In the genomic region with DNA sequence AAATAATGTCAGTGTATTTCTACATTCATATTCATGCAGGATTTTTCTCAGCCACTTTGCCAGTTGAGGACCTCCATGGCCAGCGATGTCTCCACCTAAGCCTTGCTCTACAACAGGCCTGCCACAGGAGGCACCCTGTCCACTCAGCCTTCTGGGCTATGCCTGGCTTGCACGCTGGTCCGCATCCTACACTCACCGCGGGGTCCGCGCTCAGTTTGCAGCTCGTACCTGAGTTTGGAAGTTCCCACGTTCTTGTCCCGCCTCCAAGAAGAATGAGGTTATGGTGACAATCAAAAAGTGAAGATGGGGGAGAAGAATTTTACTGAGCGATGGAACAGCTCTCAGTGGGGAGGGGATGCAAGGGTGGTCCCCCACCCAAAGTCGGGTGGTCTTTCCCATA, we compare ENCODE assay signal across 16 cellular contexts.
A peak's percentile ranks its signal among the peaks of the same experiment; 100 is the strongest.
DNase-seq lines count a peak whose midpoint lies in the region; ATAC-seq and TF ChIP-seq lines count a peak whose summit lies in the region.
"Had no signal": no experiment of that assay in that cellular context is flagged by ENCODE, and none has a peak within 500 bp of the region (broad histone marks: within the 10 kb centered on the region; RNA-seq: fewer than 3 reads in every experiment).

No MANE protein-coding gene starts in this region.

- H3K36me3 ChIP-seq in left ventricle myocardium inferior = no peaks in the 10 kb centered on the region
- H3K36me3 ChIP-seq in neuronal stem cell (replicated peaks in 1 of 2; ENCODE audit: control insufficient read depth in 2 of 2, insufficient read depth in 2 of 2, low read length in 2 of 2) = no peaks in the 10 kb centered on the region
- H3K36me3 ChIP-seq: BLaER1 treated with 17β-estradiol and CSF1 and Interleukin-3, amounts not matched to agents 10 nM and 100 nM had no signal

- H3K9me3 ChIP-seq in left ventricle myocardium inferior (replicated peaks) (peaks cover 10% of the 10 kb centered on the region), neuronal stem cell (replicated peaks in 1 of 2; ENCODE audit: control insufficient read depth in 2 of 2, insufficient read depth in 1 of 2, low read depth in 1 of 2, low read length in 2 of 2) (peaks cover 0 to 3% of the 10 kb centered on the region in 2 donors)
- H3K9me3 ChIP-seq: A549, Caco-2 had no signal

- no peak overlapping the region for H2BK5ac ChIP-seq in neuronal stem cell (ENCODE audit: low read length)

- TF ChIP-seq CTCF in left ventricle myocardium inferior (IDR thresholded peaks at IDR 0.05; ENCODE audit: borderline replicate concordance) = no peak

- intact Hi-C loops in Right ventricle myocardium inferior (cut with DNase I) = no loop called here
- intact Hi-C loops in left ventricle myocardium inferior (cut with micrococcal nuclease) = no loop called here

- no peak overlapping the region for H3K23ac ChIP-seq in neuronal stem cell (ENCODE audit: low read depth, low read length, poor library complexity)

- H3K27me3 ChIP-seq in left ventricle myocardium inferior (ENCODE audit: low read depth) (no peaks in the 10 kb centered on the region), neuronal stem cell (ENCODE audit: control insufficient read depth in 3 of 3, insufficient read depth in 3 of 3, low read depth in 1 of 3, low read length in 3 of 3) (no peaks in the 10 kb centered on the region)
- H3K27me3 ChIP-seq: BLaER1 treated with 17β-estradiol and CSF1 and Interleukin-3, amounts not matched to agents 10 nM and 100 nM had no signal

- H2BK120ac ChIP-seq in neuronal stem cell (ENCODE audit: low read depth, low read length) = no peak overlapping the region

- no peak overlapping the region for H2AFZ ChIP-seq in neuronal stem cell (ENCODE audit: low read length)

- peak overlapping the region; percentile 66 for H3K14ac ChIP-seq in neuronal stem cell (ENCODE audit: low read length)

- H3K4me1 ChIP-seq in left ventricle myocardium inferior (no peaks in the 10 kb centered on the region), neuronal stem cell (ENCODE audit: control insufficient read depth in 2 of 2, insufficient read depth in 1 of 2, low read depth in 1 of 2, low read length in 2 of 2) (no peaks in the 10 kb centered on the region)
- H3K4me1 ChIP-seq: A549; BLaER1 treated with 17β-estradiol and CSF1 and Interleukin-3, amounts not matched to agents 10 nM and 100 nM; Caco-2 had no signal

- H3K4me3 ChIP-seq in left ventricle myocardium inferior (no peak overlapping the region), neuronal stem cell (ENCODE audit: low read length in 2 of 2) (no peak overlapping the region)
- H3K4me3 ChIP-seq: A549; BLaER1 treated with 17β-estradiol and CSF1 and Interleukin-3, amounts not matched to agents 10 nM and 100 nM had no signal

- no peak overlapping the region for H2AK5ac ChIP-seq in neuronal stem cell (ENCODE audit: low read depth, low read length)

- H3K9ac ChIP-seq in neuronal stem cell (ENCODE audit: low read depth, low read length, poor library complexity) = no peak overlapping the region
- H3K9ac ChIP-seq: BLaER1 treated with 17β-estradiol and CSF1 and Interleukin-3, amounts not matched to agents 10 nM and 100 nM had no signal

- H3K4ac ChIP-seq in neuronal stem cell (ENCODE audit: low read length) = no peak overlapping the region

- no peaks in the 10 kb centered on the region for H3K79me1 ChIP-seq in neuronal stem cell (ENCODE audit: low read depth, low read length)

- DNase-seq in Right ventricle myocardium inferior (ENCODE audit: missing footprints) (peak; percentile 60), left ventricle myocardium inferior (no peak), neuronal stem cell (ENCODE audit: low spot score) (no peak)
- DNase-seq: AML-193; Caco-2; Calu3; CD4-positive, alpha-beta T cell; CD8-positive, alpha-beta T cell; DMS79 treated with DMSO at 0.1 percent for 48 hours; GF-D8 had no signal

- no peak overlapping the region for H2BK15ac ChIP-seq in neuronal stem cell (ENCODE audit: low read length)

- H3K18ac ChIP-seq in neuronal stem cell (ENCODE audit: low read length) = no peak overlapping the region

- H3K27ac ChIP-seq in left ventricle myocardium inferior (replicated peaks) (no peak overlapping the region), neuronal stem cell (replicated peaks; ENCODE audit: low read length) (no peak overlapping the region)
- H3K27ac ChIP-seq: 22Rv1; A549; BLaER1 treated with 17β-estradiol and CSF1 and Interleukin-3, amounts not matched to agents 10 nM and 100 nM; C4-2B had no signal

- H2BK12ac ChIP-seq in neuronal stem cell (ENCODE audit: low read length) = no peak overlapping the region

- H4K8ac ChIP-seq in neuronal stem cell (ENCODE audit: low read depth, low read length) = no peak overlapping the region

- H3K4me2 ChIP-seq in neuronal stem cell (ENCODE audit: insufficient read depth, low read length, poor library complexity, severe bottlenecking) = no peak overlapping the region
- H3K4me2 ChIP-seq: A549; BLaER1 treated with 17β-estradiol and CSF1 and Interleukin-3, amounts not matched to agents 10 nM and 100 nM had no signal

- H4K91ac ChIP-seq in neuronal stem cell (ENCODE audit: low read depth, low read length, poor library complexity) = no peak overlapping the region

- ATAC-seq in Right ventricle myocardium inferior (no peak), HG03520 (IDR thresholded peaks at IDR 0.05; ENCODE audit: unreplicated experiment) (no peak), GM21529 (IDR thresholded peaks at IDR 0.05; ENCODE audit: unreplicated experiment) (no peak)
- ATAC-seq: A549; CD8-positive, alpha-beta T cell had no signal

- no CpG with 5 or more reads among the region's 12 CpGs for WGBS in neuronal stem cell (ENCODE audit: extremely low coverage in 2 of 2, insufficient read length in 2 of 2, insufficient replicate concordance in 1 of 2), 2 donors
